Comparison of ENCODE assay signal across 8 cellular contexts in the genomic region with DNA sequence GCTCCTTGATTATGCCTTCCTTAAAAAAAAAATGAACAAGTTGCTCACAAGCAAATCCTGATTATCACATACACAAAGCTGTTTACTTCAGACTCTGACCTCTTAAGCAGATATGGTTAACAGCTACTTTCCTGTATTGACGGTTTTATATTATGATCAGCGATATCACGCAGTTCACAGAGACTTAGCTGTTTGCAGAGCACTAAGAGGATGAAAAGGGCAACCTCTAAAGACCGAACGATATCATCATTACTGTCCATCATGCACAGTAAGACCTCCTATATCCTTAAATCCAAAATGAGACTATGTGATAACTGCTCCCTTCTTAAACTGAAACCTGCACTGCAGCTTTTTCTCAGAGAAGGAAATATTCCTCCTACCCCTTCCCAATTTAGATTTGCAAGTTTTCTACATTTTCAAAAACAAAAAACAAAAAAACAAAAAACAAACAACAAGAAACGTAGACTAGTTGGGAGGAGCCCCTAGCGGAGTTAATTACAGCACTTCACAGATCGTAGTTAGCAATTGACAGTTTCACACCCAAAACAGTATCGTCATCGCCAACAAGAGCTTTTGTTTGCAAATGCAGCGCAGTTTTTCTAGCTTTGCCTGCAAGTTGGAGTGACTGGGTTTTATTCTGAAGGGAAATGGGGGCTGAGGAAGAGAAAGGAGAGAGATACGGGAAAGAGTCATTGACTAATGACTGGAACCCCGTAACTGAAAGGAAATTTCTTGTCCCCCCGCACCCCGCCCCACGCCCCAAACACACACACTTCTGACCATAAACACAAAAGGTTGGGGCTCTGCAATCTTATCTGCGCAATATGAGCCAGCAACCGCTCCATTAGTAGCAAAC.
DNase-seq lines count a peak whose midpoint lies in the region; ATAC-seq and TF ChIP-seq lines count a peak whose summit lies in the region.

No MANE protein-coding gene starts in this region.

- no peak for ATAC-seq in stimulated activated naive CD8-positive, alpha-beta T cell treated with anti-CD3 and anti-CD28 coated beads, Interleukin-15, Interleukin-2, amounts not matched to agents 100 U/mL and 50 U/mL, for 24 hours
- no peak for ATAC-seq in GM21619 (IDR thresholded peaks at IDR 0.05; ENCODE audit: unreplicated experiment)

- peaks cover 16% of the 10 kb centered on the region for H3K36me3 ChIP-seq in neutrophil

- peak overlapping the region; percentile 100 for H3K27ac ChIP-seq in neutrophil

- no peaks in the 10 kb centered on the region for H3K27me3 ChIP-seq in neutrophil

- peaks cover 25% of the 10 kb centered on the region for H3K36me3 Mint-ChIP-seq in stimulated activated naive CD8-positive, alpha-beta T cell treated with anti-CD3 and anti-CD28 coated beads, Interleukin-15, Interleukin-2, amounts not matched to agents 100 ng/mL and 50 ng/mL, for 24 hours (ENCODE audit: low read depth)

- H3K4me3 Mint-ChIP-seq in stimulated activated naive CD8-positive, alpha-beta T cell treated with anti-CD3 and anti-CD28 coated beads, Interleukin-15, Interleukin-2, amounts not matched to agents 100 ng/mL and 50 ng/mL, for 24 hours, result peak overlapping the region; percentile 99

- H3K9me3 Mint-ChIP-seq in stimulated activated naive CD8-positive, alpha-beta T cell treated with anti-CD3 and anti-CD28 coated beads, Interleukin-15, Interleukin-2, amounts not matched to agents 100 ng/mL and 50 ng/mL, for 24 hours, result no peaks in the 10 kb centered on the region

- TF ChIP-seq CTCF in fibroblast of pulmonary artery (IDR thresholded peaks at IDR 0.05; ENCODE audit: low read length, missing control alignments) (no peak), neutrophil (IDR thresholded peaks at IDR 0.05) (no peak)

- H3K4me1 ChIP-seq in neutrophil (ENCODE audit: control insufficient read depth in 1 of 2, insufficient read depth in 1 of 2, low read depth in 1 of 2, low read length in 1 of 2), result peaks cover 44 to 53% of the 10 kb centered on the region in 2 experiments

- H3K9me3 ChIP-seq in neutrophil, result no peaks in the 10 kb centered on the region

- DNase-seq in stimulated activated naive CD8-positive, alpha-beta T cell treated with anti-CD3 and anti-CD28 coated beads, Interleukin-15, Interleukin-2, amounts not matched to agents 100 U/mL and 50 U/mL, for 24 hours, result no peak
- DNase-seq in NCI-H1105 (lab: John Stamatoyannopoulos, UW) (peak; percentile 65), fibroblast of pulmonary artery (ENCODE audit: low read depth) (peak; percentile 26), NCI-H446 (lab: John Stamatoyannopoulos, UW) (no peak)
- DNase-seq in activated CD8-positive, alpha-beta memory T cell treated with anti-CD3 and anti-CD28 coated beads, Interleukin-2, amount 50 U/mL, for 48 hours, result peak; percentile 58

- H3K27ac Mint-ChIP-seq in stimulated activated naive CD8-positive, alpha-beta T cell treated with anti-CD3 and anti-CD28 coated beads, Interleukin-15, Interleukin-2, amounts not matched to agents 100 ng/mL and 50 ng/mL, for 24 hours, result peak overlapping the region; percentile 99

- H3K4me3 ChIP-seq in fibroblast of pulmonary artery (replicated peaks; ENCODE audit: low read depth, low read length), result peak overlapping the region; percentile 96
- H3K4me3 ChIP-seq in neutrophil (ENCODE audit: low read depth in 1 of 2, low read length in 1 of 2), result peak overlapping the region; percentile 96 to 100

- H3K4me1 Mint-ChIP-seq in stimulated activated naive CD8-positive, alpha-beta T cell treated with anti-CD3 and anti-CD28 coated beads, Interleukin-15, Interleukin-2, amounts not matched to agents 100 ng/mL and 50 ng/mL, for 24 hours (ENCODE audit: low read depth), result peaks cover 58% of the 10 kb centered on the region

- no peaks in the 10 kb centered on the region for H3K27me3 Mint-ChIP-seq in stimulated activated naive CD8-positive, alpha-beta T cell treated with anti-CD3 and anti-CD28 coated beads, Interleukin-15, Interleukin-2, amounts not matched to agents 100 ng/mL and 50 ng/mL, for 24 hours

Comparison
In these comparisons a context has a peak if more than half of its experiments do, and no peak if none do; other contexts are left out.
1. DNase-seq: peak in NCI-H1105 (single experiment), activated CD8-positive, alpha-beta memory T cell treated with anti-CD3 and anti-CD28 coated beads, Interleukin-2, amount 50 U/mL, for 48 hours (single experiment) and fibroblast of pulmonary artery (single experiment); none in stimulated activated naive CD8-positive, alpha-beta T cell treated with anti-CD3 and anti-CD28 coated beads, Interleukin-15, Interleukin-2, amounts not matched to agents 100 U/mL and 50 U/mL, for 24 hours (single experiment) and NCI-H446 (0 of 2).